In the genomic region with DNA sequence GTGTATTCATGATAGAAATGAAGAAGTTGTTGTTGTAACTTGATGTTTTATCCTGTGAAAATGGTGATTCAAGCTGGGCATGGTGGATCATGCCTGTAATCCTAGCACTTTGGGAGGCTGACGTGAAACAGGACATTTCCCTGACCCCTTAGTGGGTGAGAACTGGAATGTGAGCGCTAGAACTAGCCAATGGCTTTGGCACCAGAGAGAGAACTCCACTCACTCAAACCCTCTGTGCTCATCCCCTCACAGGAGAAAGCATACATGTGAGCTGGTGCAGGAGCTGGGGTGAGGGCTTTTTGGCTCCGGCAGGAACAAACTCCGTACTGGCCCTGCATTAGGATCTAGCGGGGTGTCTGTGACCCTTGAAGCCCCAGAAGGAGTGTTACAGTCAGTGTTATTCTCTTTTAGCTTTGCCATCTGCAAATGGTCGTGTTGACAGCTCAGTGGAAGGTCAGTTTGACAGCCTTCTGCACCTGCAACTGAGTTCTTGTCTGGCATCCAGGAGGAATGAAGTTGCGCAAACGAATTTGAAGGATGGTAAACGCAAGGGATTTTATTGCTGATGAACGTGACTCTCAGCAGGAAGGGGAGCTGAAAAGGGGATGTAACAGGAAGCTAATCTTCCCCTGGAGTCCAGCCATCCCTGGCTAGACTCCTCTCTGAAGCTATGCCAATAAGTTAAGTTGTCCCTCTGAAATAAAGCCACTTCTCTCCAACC, we compare ENCODE assay signal across 25 cellular contexts.
"Had no signal": no experiment of that assay in that cellular context is flagged by ENCODE, and none has a peak within 500 bp of the region (broad histone marks: within the 10 kb centered on the region; RNA-seq: fewer than 3 reads in every experiment).

No MANE protein-coding gene starts in this region.

- H3K79me2 ChIP-seq: parathyroid adenoma had no signal

- H3K4me3 ChIP-seq: esophagus muscularis mucosa, left ventricle myocardium inferior, lower lobe of right lung, neural progenitor cell, prostate gland, suprapubic skin, tibial artery, upper lobe of left lung, uterus had no signal

- H2AFZ ChIP-seq: neural progenitor cell, parathyroid adenoma had no signal

- H3K9me3 ChIP-seq: lower lobe of right lung, prostate gland, suprapubic skin, tibial artery, upper lobe of left lung, uterus had no signal

- H3K36me3 ChIP-seq: esophagus muscularis mucosa, left ventricle myocardium inferior, lower lobe of right lung, neural progenitor cell, prostate gland, suprapubic skin, tibial artery, upper lobe of left lung, uterus had no signal

- H3K27me3 ChIP-seq: esophagus muscularis mucosa, neural progenitor cell, suprapubic skin, tibial artery, upper lobe of left lung, uterus had no signal

- FAIRE-seq: colon, keratinocyte, small intestine had no signal

- H3K4me3 Mint-ChIP-seq: dendritic cell treated with granulocyte-macrophage colony-stimulating factor and Interleukin-4, amounts not matched to agents 40 ng/mL and 50 ng/mL, for 4 days; effector memory CD8-positive, alpha-beta T cell; immature natural killer cell; natural killer cell treated with Interleukin-12 subunit alpha and Interleukin-12 subunit beta and Interleukin-15 and Interleukin-18, amount 100 ng/mL, for 72 hours; neural progenitor cell had no signal

- H3K4me2 ChIP-seq: neural progenitor cell had no signal

- H3K4me1 ChIP-seq: esophagus muscularis mucosa, lower lobe of right lung, neural progenitor cell, parathyroid adenoma, prostate gland, tibial artery, upper lobe of left lung, uterus had no signal

- DNase-seq: effector memory CD8-positive, alpha-beta T cell; immature natural killer cell; left ventricle myocardium inferior; lower lobe of right lung; mesenchymal stem cell; midbrain; occipital lobe; retina; small intestine; stimulated activated CD4-positive, alpha-beta T cell treated with anti-CD3 and anti-CD28 coated beads, Interleukin-2, amount 100 ng/mL, for 48 hours; stimulated activated naive CD4-positive, alpha-beta T cell treated with Interleukin-2 at 50 U/mL for 16 hours; tibial artery; upper lobe of left lung; uterus had no signal

- H3K27ac ChIP-seq: epithelial cell of prostate, esophagus muscularis mucosa, left ventricle myocardium inferior, lower lobe of right lung, neural progenitor cell, parathyroid adenoma, prostate gland, suprapubic skin, tibial artery, upper lobe of left lung, uterus had no signal

- H3K9me3 Mint-ChIP-seq: dendritic cell treated with granulocyte-macrophage colony-stimulating factor and Interleukin-4, amounts not matched to agents 40 ng/mL and 50 ng/mL, for 4 days had no signal

- H3K27ac Mint-ChIP-seq: dendritic cell treated with granulocyte-macrophage colony-stimulating factor and Interleukin-4, amounts not matched to agents 40 ng/mL and 50 ng/mL, for 4 days; effector memory CD8-positive, alpha-beta T cell; immature natural killer cell; natural killer cell treated with Interleukin-12 subunit alpha and Interleukin-12 subunit beta and Interleukin-15 and Interleukin-18, amount 100 ng/mL, for 72 hours; neural progenitor cell had no signal

- ATAC-seq: effector memory CD8-positive, alpha-beta T cell; lower lobe of right lung; natural killer cell treated with Interleukin-12 subunit alpha and Interleukin-12 subunit beta and Interleukin-15 and Interleukin-18, amount 100 ng/mL, for 72 hours; sciatic nerve had no signal

- H3K27me3 Mint-ChIP-seq: dendritic cell treated with granulocyte-macrophage colony-stimulating factor and Interleukin-4, amounts not matched to agents 40 ng/mL and 50 ng/mL, for 4 days; effector memory CD8-positive, alpha-beta T cell; natural killer cell treated with Interleukin-12 subunit alpha and Interleukin-12 subunit beta and Interleukin-15 and Interleukin-18, amount 100 ng/mL, for 72 hours had no signal

- H3K36me3 Mint-ChIP-seq: immature natural killer cell, neural progenitor cell had no signal

- H3K9ac ChIP-seq: neural progenitor cell, parathyroid adenoma had no signal

- H3K4me1 Mint-ChIP-seq: immature natural killer cell, neural progenitor cell had no signal
